8 cellular contexts compared by ENCODE assay signal in genomic region chr2:171688129-171688465, GRCh38. TPM values are rescaled to one million over a fixed set of nuclear protein-coding genes. Genes with fewer than 3 reads are reported as not detected.
A peak's percentile ranks its signal among the peaks of the same experiment; 100 is the strongest.
DNase-seq lines count a peak whose midpoint lies in the region; ATAC-seq and TF ChIP-seq lines count a peak whose summit lies in the region.

No MANE protein-coding gene starts in this region.

- H3K36me3 ChIP-seq in body of pancreas (replicated peaks in 1 of 2; ENCODE audit: insufficient read depth in 1 of 2, low read depth in 2 of 2) (no peaks in the 10 kb centered on the region), liver (ENCODE audit: control insufficient read depth in 4 of 4, insufficient read depth in 3 of 4, low read depth in 1 of 4, low read length in 3 of 4) (peaks cover 0 to 5% (median 0%) of the 10 kb centered on the region in 4 donors), thymus (ENCODE audit: control insufficient read depth, insufficient read depth) (no peaks in the 10 kb centered on the region)

- ATAC-seq in activated T-cell treated with anti-CD3 and anti-CD28 coated beads, Interleukin-2, amount 50 U/mL, for 4 hours = no peak
- peak; percentile 10 for ATAC-seq in HG03521 (IDR thresholded peaks at IDR 0.05; ENCODE audit: unreplicated experiment)
- no peak for ATAC-seq in body of pancreas

- intact Hi-C loops in body of pancreas (cut with DNase I) = no loop called here

- H3K27me3 Mint-ChIP-seq in activated T-cell treated with anti-CD3 and anti-CD28 coated beads, Interleukin-2, amount 50 U/mL, for 4 hours (ENCODE audit: low read depth) = peaks cover 2% of the 10 kb centered on the region

- H3K27me3 ChIP-seq in body of pancreas (no peaks in the 10 kb centered on the region), liver (ENCODE audit: control insufficient read depth in 4 of 4, insufficient read depth in 4 of 4, low read length in 3 of 4) (no peaks in the 10 kb centered on the region), thymus (ENCODE audit: control insufficient read depth, insufficient read depth) (no peaks in the 10 kb centered on the region)

- H3K9me3 Mint-ChIP-seq in activated T-cell treated with anti-CD3 and anti-CD28 coated beads, Interleukin-2, amount 50 U/mL, for 4 hours = no peaks in the 10 kb centered on the region

- peaks cover 27% of the 10 kb centered on the region for H3K4me1 Mint-ChIP-seq in activated T-cell treated with anti-CD3 and anti-CD28 coated beads, Interleukin-2, amount 50 U/mL, for 4 hours (ENCODE audit: low read depth)

- peak overlapping the region; percentile 87 for H3K4me3 Mint-ChIP-seq in activated T-cell treated with anti-CD3 and anti-CD28 coated beads, Interleukin-2, amount 50 U/mL, for 4 hours

- peak overlapping the region; percentile 83 to 99 for H3K4me3 ChIP-seq in body of pancreas
- peak overlapping the region; percentile 65 to 83 (median 74) for H3K4me3 ChIP-seq in liver (ENCODE audit: low read depth in 1 of 3, low read length in 3 of 3)
- H3K4me3 ChIP-seq in thymus (ENCODE audit: low read length) = peak overlapping the region; percentile 89

- TF ChIP-seq RAD21 in liver (IDR thresholded peaks at IDR 0.05) = no peak

- 0% methylated on average over 10 of the region's 10 CpGs for WGBS in body of pancreas, 2 donors
- WGBS in liver = under 1% methylated on average over 10 of the region's 10 CpGs
- WGBS in thymus = under 1% methylated on average over 10 of the region's 10 CpGs

- no peak for TF ChIP-seq POLR2A in body of pancreas (IDR thresholded peaks at IDR 0.05)

- peak overlapping the region; percentile 45 to 93 (median 87) for H3K27ac ChIP-seq in body of pancreas
- peak overlapping the region; percentile 61 to 76 for H3K27ac ChIP-seq in liver (ENCODE audit: low read depth in 1 of 2, low read length in 2 of 2)
- H3K27ac ChIP-seq in thymus (ENCODE audit: low read depth) = peak overlapping the region; percentile 80

- H3K9me3 ChIP-seq in body of pancreas (no peaks in the 10 kb centered on the region), liver (ENCODE audit: control insufficient read depth in 4 of 4, low read length in 3 of 4) (no peaks in the 10 kb centered on the region), thymus (ENCODE audit: control insufficient read depth) (no peaks in the 10 kb centered on the region)

- H3K4me1 ChIP-seq in body of pancreas (peaks cover 12% of the 10 kb centered on the region), liver (ENCODE audit: control insufficient read depth in 4 of 4, insufficient read depth in 4 of 4, low read length in 3 of 4) (peaks cover 0 to 15% (median 10%) of the 10 kb centered on the region in 4 donors), thymus (ENCODE audit: control insufficient read depth, insufficient read depth, low read length) (peaks cover 4% of the 10 kb centered on the region)

- H3K9ac ChIP-seq in liver (ENCODE audit: low read depth in 1 of 2, low read length in 2 of 2) = peak overlapping the region; percentile 57 to 81

- DNase-seq in activated T-cell treated with anti-CD3 and anti-CD28 coated beads, Interleukin-2, amount 50 U/mL, for 4 hours = no peak
- DNase-seq in activated T-cell treated with anti-CD3 and anti-CD28 coated beads for 4 hours (no peak), body of pancreas (no peak), T1000 (lab: John Stamatoyannopoulos, UW) (no peak), Ammon's horn (ENCODE audit: low spot score) (no peak)

- no peak for TF ChIP-seq CTCF in body of pancreas (IDR thresholded peaks at IDR 0.05)
- TF ChIP-seq CTCF in liver (IDR thresholded peaks at IDR 0.05; ENCODE audit: low read depth, low read length, missing input control) = no peak

- peaks cover 4% of the 10 kb centered on the region for H3K36me3 Mint-ChIP-seq in activated T-cell treated with anti-CD3 and anti-CD28 coated beads, Interleukin-2, amount 50 U/mL, for 4 hours (ENCODE audit: insufficient read depth)

TF ChIP-seq in liver, 16 proteins besides CTCF, POLR2A, EP300 and RAD21:
- no peak for TF ChIP-seq FOXA1 (IDR thresholded peaks at IDR 0.05)

RNA-seq across cellular contexts. Expression of gene DYNC1I2, which starts 0.8 kb away (rescaled TPM):
- total RNA-seq in activated T-cell treated with anti-CD3 and anti-CD28 coated beads, Interleukin-2, amount 50 U/mL, for 4 hours = 10 to 100 TPM; 37.3 to 43.2 (median 41.1) TPM
- total RNA-seq in body of pancreas = 10 to 100 TPM; 34.6 to 52.7 TPM
- 10 to 100 TPM; 29.9 to 45.2 TPM for total RNA-seq in liver
- 10 to 100 TPM; 20.4 to 26.4 TPM for polyA plus RNA-seq in liver
- 74.2 TPM for polyA plus RNA-seq in thymus
